10 cellular contexts compared by ENCODE assay signal in the genomic region with DNA sequence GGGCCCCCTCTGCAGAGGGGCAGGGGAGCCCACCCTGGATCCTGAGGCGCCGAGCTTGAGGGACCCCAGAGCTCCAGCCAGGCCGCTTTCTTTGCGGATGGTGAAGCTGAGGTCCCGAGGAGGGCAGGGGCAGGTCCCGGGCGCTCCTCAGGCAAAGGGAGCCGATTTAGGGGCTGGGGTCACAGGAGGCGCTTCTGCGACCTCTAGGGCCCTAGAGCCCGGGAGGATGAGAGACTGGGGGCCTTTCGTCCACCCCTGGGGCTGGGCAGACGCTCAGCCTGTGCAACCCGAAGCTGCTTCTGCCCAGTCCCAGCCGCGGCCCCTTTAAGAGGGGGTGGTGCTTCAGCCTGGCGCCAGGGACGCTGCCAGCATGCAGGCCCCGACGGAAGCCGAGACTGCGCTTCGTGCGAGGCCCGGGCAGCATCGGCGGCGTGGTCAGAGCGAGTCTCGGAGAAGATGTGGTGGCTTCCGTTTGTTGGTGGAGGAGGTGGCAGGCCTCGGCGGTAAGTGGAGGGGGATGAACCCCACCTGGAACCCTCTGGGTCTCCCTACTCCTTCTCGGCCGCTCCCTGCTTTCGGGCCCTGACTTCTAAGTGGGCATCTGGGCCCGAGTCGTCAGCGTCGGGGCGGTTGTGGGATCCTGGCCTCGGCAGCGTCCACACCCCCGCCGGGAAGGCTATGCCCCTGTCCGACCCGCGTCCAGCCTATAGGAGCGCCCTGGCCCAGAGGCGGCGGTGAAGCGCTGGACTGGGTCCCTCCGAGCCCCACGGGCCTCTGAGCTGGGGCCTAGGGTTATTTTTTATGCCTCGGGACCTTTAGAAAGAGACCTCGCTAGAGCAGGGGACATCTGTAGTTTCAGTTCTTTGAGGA. TPM values are rescaled to one million over a fixed set of nuclear protein-coding genes. Genes with fewer than 3 reads are reported as not detected.
DNase-seq lines count a peak whose midpoint lies in the region; ATAC-seq and TF ChIP-seq lines count a peak whose summit lies in the region.
"Not testable (repeated sequence)": the region's sequence is repeated elsewhere in the genome, so short reads cannot be mapped to it uniquely, and the experiment has no call there.
"Had no signal": no experiment of that assay in that cellular context is flagged by ENCODE, and none has a peak within 500 bp of the region (broad histone marks: within the 10 kb centered on the region; RNA-seq: fewer than 3 reads in every experiment).

No MANE protein-coding gene starts in this region.

- not testable (repeated sequence) for TF ChIP-seq CTCF in GM23338 (conservative IDR thresholded peaks at IDR 0.05; ENCODE audit: low read depth in 2 of 2); RWPE1 (conservative IDR thresholded peaks at IDR 0.05; ENCODE audit: low read depth); foreskin fibroblast (IDR thresholded peaks at IDR 0.05; ENCODE audit: low read depth, low read length); natural killer cell (IDR thresholded peaks at IDR 0.05); upper lobe of right lung (IDR thresholded peaks at IDR 0.05)

- peak overlapping the region; percentile 76 for H2AFZ ChIP-seq in GM23338

- CTCF ChIA-PET in RWPE1 (lab: Yijun Ruan, JAX) = not testable (repeated sequence)

- H3K36me3 Mint-ChIP-seq in GM23338 (ENCODE audit: low read depth); activated naive CD8-positive, alpha-beta T cell; natural killer cell: not testable (repeated sequence)

- intact Hi-C loops in natural killer cell (cut with micrococcal nuclease); upper lobe of right lung (cut with DNase I): not testable (repeated sequence)

- not testable (repeated sequence) for H3F3A ChIP-seq in GM23338 (replicated peaks; ENCODE audit: low read depth)

- not testable (repeated sequence) for H3K27me3 Mint-ChIP-seq in GM23338 (ENCODE audit: insufficient read depth, low read depth, poor library complexity); activated naive CD8-positive, alpha-beta T cell
- H3K27me3 Mint-ChIP-seq in natural killer cell (ENCODE audit: low read depth in 2 of 2) = peaks cover 9 to 14% of the 10 kb centered on the region in 2 donors

- not testable (repeated sequence) for H3K4me3 Mint-ChIP-seq in GM23338
- peak overlapping the region; percentile 75 for H3K4me3 Mint-ChIP-seq in activated naive CD8-positive, alpha-beta T cell
- peak overlapping the region; percentile 40 for H3K4me3 Mint-ChIP-seq in natural killer cell

- peak overlapping the region; percentile 43 for H3K4me3 ChIP-seq in GM23338
- peak overlapping the region; percentile 46 to 51 for H3K4me3 ChIP-seq in foreskin fibroblast (ENCODE audit: low read depth in 1 of 2, low read length in 2 of 2)
- H3K4me3 ChIP-seq in upper lobe of right lung = peak overlapping the region; percentile 26

- H3K4me1 ChIP-seq in GM23338 (ENCODE audit: insufficient read depth); upper lobe of right lung: not testable (repeated sequence)

- H4K20me1 ChIP-seq in GM23338 (replicated peaks; ENCODE audit: insufficient read depth) = not testable (repeated sequence)

- not testable (repeated sequence) for H3K36me3 ChIP-seq in GM23338 (ENCODE audit: insufficient read depth); upper lobe of right lung

- not testable (repeated sequence) for H3K9me2 ChIP-seq in GM23338 (ENCODE audit: insufficient read depth)

- peak; percentile 89 for ATAC-seq in GM23338
- ATAC-seq in natural killer cell = peak; percentile 67 to 91 (median 90)
- ATAC-seq in upper lobe of right lung = peak; percentile 85

- not testable (repeated sequence) for H3K4me1 Mint-ChIP-seq in GM23338, natural killer cell
- peaks cover 24% of the 10 kb centered on the region for H3K4me1 Mint-ChIP-seq in activated naive CD8-positive, alpha-beta T cell (ENCODE audit: low read depth)

- H3K4me2 ChIP-seq in GM23338 = peak overlapping the region; percentile 71

- POLR2A ChIA-PET in RWPE1 (lab: Yijun Ruan, JAX; ENCODE audit: low non-redundant PET) = not testable (repeated sequence)

- peaks cover 55% of the 10 kb centered on the region for H3K9me3 Mint-ChIP-seq in GM23338
- H3K9me3 Mint-ChIP-seq in activated naive CD8-positive, alpha-beta T cell (ENCODE audit: low read depth); natural killer cell: not testable (repeated sequence)

- DNase-seq in ELR (ENCODE audit: low read depth) (peak; percentile 45), GM23338 (ENCODE audit: low spot score) (peak; percentile 48), HS-5 (ENCODE audit: low read depth) (peak; percentile 24), foreskin fibroblast (peak in 1 of 2 donors; percentile 50)
- not testable (repeated sequence) for DNase-seq in RWPE1 (ENCODE audit: low spot score); natural killer cell; upper lobe of right lung

- not testable (repeated sequence) for H3K27ac Mint-ChIP-seq in GM23338; activated naive CD8-positive, alpha-beta T cell; natural killer cell

- H3K79me2 ChIP-seq in GM23338 (replicated peaks; ENCODE audit: insufficient read depth) = not testable (repeated sequence)

- H3K27me3 ChIP-seq in GM23338 (ENCODE audit: insufficient read depth) = peaks cover 38% of the 10 kb centered on the region
- H3K27me3 ChIP-seq in upper lobe of right lung = peaks cover 14% of the 10 kb centered on the region

- H3K9me3 ChIP-seq in upper lobe of right lung = not testable (repeated sequence)

- H3K27ac ChIP-seq in GM23338 (ENCODE audit: low read depth); upper lobe of right lung: not testable (repeated sequence)
- peak overlapping the region; percentile 87 for H3K27ac ChIP-seq in RWPE1

RNA-seq across cellular contexts. Expression of a gene that starts 29.1 kb away (rescaled TPM):
- 1.5 and 2.7 TPM in 2 replicates for total RNA-seq in GM23338 (2014; rRNA removed; shearing (Covaris generic))
- 0.37 and 1.7 TPM in 2 replicates for polyA plus RNA-seq in GM23338 (2016; fragmentation: Nextera tagmentation; extraction: Ambion mirVana)
- total RNA-seq in natural killer cell = 1 to 10 TPM in 2 of 3 donors, under 1 TPM in 1; 0.57 to 4.6 (median 2.7) TPM
- not detected for total RNA-seq in upper lobe of right lung
- polyA plus RNA-seq: adipose tissue, neural cell had no signal

RNA-seq across cellular contexts. Expression of a gene that starts 47.7 kb away (rescaled TPM):
- 9.6 and 11.9 TPM in 2 replicates for total RNA-seq in GM23338 (2014; rRNA removed; shearing (Covaris generic))
- 3.2 TPM in 2 replicates for polyA plus RNA-seq in GM23338 (2016; fragmentation: Nextera tagmentation; extraction: Ambion mirVana)
- total RNA-seq in natural killer cell = 10 to 100 TPM; 22.1 to 42.6 (median 28.7) TPM
- total RNA-seq in upper lobe of right lung = 49.8 TPM
